ENCODE assay signal across 36 cellular contexts in the genomic region with DNA sequence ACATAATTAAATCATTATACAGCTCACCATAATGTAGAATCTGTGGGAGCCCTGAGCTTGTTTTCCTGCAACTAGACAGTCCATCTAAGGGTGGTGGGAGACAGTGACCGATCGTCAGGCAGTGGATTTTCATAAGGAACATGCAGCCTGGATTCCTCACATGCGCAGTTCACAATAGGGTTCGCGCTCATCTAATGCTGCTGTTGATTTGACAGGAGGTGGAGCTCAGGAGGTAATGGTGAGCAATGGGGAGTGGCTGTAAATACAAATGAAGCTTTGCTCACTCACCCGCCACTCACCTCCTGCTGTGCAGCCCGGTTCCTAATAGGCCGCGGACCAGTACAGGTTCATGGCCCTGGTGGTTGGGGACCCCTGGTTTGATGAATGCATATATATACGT.
"Had no signal": no experiment of that assay in that cellular context is flagged by ENCODE, and none has a peak within 500 bp of the region (broad histone marks: within the 10 kb centered on the region; RNA-seq: fewer than 3 reads in every experiment).

No MANE protein-coding gene starts in this region.

- ATAC-seq: activated CD4-positive, alpha-beta T cell treated with anti-CD3 and anti-CD28 coated beads for 36 hours; activated CD4-positive, CD25-positive, alpha-beta regulatory T cell treated with anti-CD3 and anti-CD28 coated beads, Interleukin-2, amount 50 U/mL, for 24 hours; activated CD8-positive, alpha-beta memory T cell treated with anti-CD3 and anti-CD28 coated beads, Interleukin-2, amount 10 ng/mL, durations not matched to agents 7 days and 5 days; activated CD8-positive, alpha-beta T cell treated with anti-CD3 and anti-CD28 coated beads, Interleukin-2, amount 10 ng/mL, durations not matched to agents 7 days and 5 days; activated naive CD8-positive, alpha-beta T cell treated with anti-CD3 and anti-CD28 coated beads, Interleukin-2, amount 50 U/mL, for 24 hours had no signal

- H3K27ac ChIP-seq: ascending aorta, cardiac muscle cell, VCaP had no signal

- H3K4me1 ChIP-seq: ascending aorta had no signal

- H3K9me3 ChIP-seq: ascending aorta had no signal

- H3K36me3 ChIP-seq: cardiac muscle cell had no signal

- DNase-seq: activated CD4-positive, alpha-beta memory T cell treated with anti-CD3 and anti-CD28 coated beads, Interleukin-2, amount 10 ng/mL, durations not matched to agents 7 days and 5 days; activated CD4-positive, alpha-beta T cell treated with anti-CD3 and anti-CD28 coated beads for 1 hour; activated CD4-positive, alpha-beta T cell treated with anti-CD3 and anti-CD28 coated beads for 36 hours; activated CD4-positive, alpha-beta T cell treated with anti-CD3 and anti-CD28 coated beads for 48 hours; activated CD4-positive, alpha-beta T cell treated with anti-CD3 and anti-CD28 coated beads, Interleukin-2, amount 10 ng/mL, durations not matched to agents 7 days and 5 days; activated CD4-positive, alpha-beta T cell treated with anti-CD3 and anti-CD28 coated beads, Interleukin-2, amount 50 U/mL, for 48 hours; activated CD4-positive, CD25-positive, alpha-beta regulatory T cell; activated CD8-positive, alpha-beta memory T cell treated with anti-CD3 and anti-CD28 coated beads for 24 hours; activated CD8-positive, alpha-beta memory T cell treated with anti-CD3 and anti-CD28 coated beads, Interleukin-2, amount 10 ng/mL, durations not matched to agents 7 days and 5 days; activated CD8-positive, alpha-beta memory T cell treated with anti-CD3 and anti-CD28 coated beads, Interleukin-2, amount 50 U/mL, for 48 hours; activated CD8-positive, alpha-beta T cell treated with anti-CD3 and anti-CD28 coated beads, Interleukin-2, amount 10 ng/mL, durations not matched to agents 7 days and 5 days; activated effector memory CD4-positive, alpha-beta T cell treated with Interleukin-2 at 50 U/mL for 16 hours; activated gamma-delta T cell; activated naive CD4-positive, alpha-beta T cell treated with anti-CD3 and anti-CD28 coated beads, Interleukin-2, amount 10 ng/mL, durations not matched to agents 7 days and 5 days; activated naive CD4-positive, alpha-beta T cell treated with Interleukin-2 at 50 U/mL for 16 hours; activated naive CD8-positive, alpha-beta T cell treated with anti-CD3 and anti-CD28 coated beads, Interleukin-2, amount 10 ng/mL, durations not matched to agents 7 days and 5 days; activated naive CD8-positive, alpha-beta T cell treated with anti-CD3 and anti-CD28 coated beads, Interleukin-2, amount 50 U/mL, for 24 hours; activated T-cell treated with anti-CD3 and anti-CD28 coated beads, Interleukin-2, amount 50 U/mL, for 24 hours; activated T-cell treated with anti-CD3 and anti-CD28 coated beads, Interleukin-2, amount 50 U/mL, for 48 hours; amygdala; anterior cingulate cortex; caudate nucleus; cerebellar nuclear complex; T-helper 2 cell; T-helper 9 cell had no signal

- H3K36me3 Mint-ChIP-seq: activated CD8-positive, alpha-beta memory T cell treated with anti-CD3 and anti-CD28 coated beads, Interleukin-2, amount 10 ng/mL, durations not matched to agents 7 days and 5 days; activated naive CD4-positive, alpha-beta T cell treated with anti-CD3 and anti-CD28 coated beads, Interleukin-2, amount 10 ng/mL, durations not matched to agents 7 days and 5 days; activated naive CD4-positive, alpha-beta T cell treated with anti-CD3 and anti-CD28 coated beads, Interleukin-2, amount 50 U/mL, for 24 hours; brain had no signal

- H3K9me3 Mint-ChIP-seq: activated CD4-positive, alpha-beta memory T cell treated with anti-CD3 and anti-CD28 coated beads, Interleukin-2, amount 10 ng/mL, durations not matched to agents 7 days and 5 days; activated CD4-positive, alpha-beta T cell treated with anti-CD3 and anti-CD28 coated beads, Interleukin-2, amount 10 ng/mL, durations not matched to agents 7 days and 5 days; activated naive CD4-positive, alpha-beta T cell treated with anti-CD3 and anti-CD28 coated beads, Interleukin-2, amount 10 ng/mL, durations not matched to agents 7 days and 5 days; activated naive CD4-positive, alpha-beta T cell treated with anti-CD3 and anti-CD28 coated beads, Interleukin-2, amount 50 U/mL, for 24 hours; activated naive CD8-positive, alpha-beta T cell treated with anti-CD3 and anti-CD28 coated beads, Interleukin-2, amount 10 ng/mL, durations not matched to agents 7 days and 5 days; activated naive CD8-positive, alpha-beta T cell treated with anti-CD3 and anti-CD28 coated beads, Interleukin-2, amount 50 U/mL, for 24 hours; activated T-cell treated with anti-CD3 and anti-CD28 coated beads, Interleukin-2, amount 50 U/mL, for 24 hours; activated T-helper 2 cell treated with anti-CD3 and anti-CD28 coated beads, Interferon-gamma antibody, Interleukin-2, Interleukin-4, amounts not matched to agents 10 μg/mL and 5 μg/mL and 100 μg/mL, durations not matched to agents 14 hours and 24 hours and 36 hours; central memory CD8-positive, alpha-beta T cell; T-helper 1 cell treated with Interleukin-12 subunit alpha and Interleukin-12 subunit beta and Interleukin-4 antibody, amounts not matched to agents 30 μg/mL and 1 μg/mL, for 36 hours; T-helper 2 cell treated with Interferon-gamma antibody and Interleukin-4, amounts not matched to agents 5 μg/mL and 100 μg/mL, for 36 hours had no signal

- H3K27me3 ChIP-seq: ascending aorta had no signal

- H3K4me3 Mint-ChIP-seq: activated CD4-positive, alpha-beta memory T cell treated with anti-CD3 and anti-CD28 coated beads, Interleukin-2, amount 10 ng/mL, durations not matched to agents 7 days and 5 days; activated CD4-positive, alpha-beta T cell treated with anti-CD3 and anti-CD28 coated beads for 36 hours; activated CD4-positive, alpha-beta T cell treated with anti-CD3 and anti-CD28 coated beads, Interleukin-2, amount 10 ng/mL, durations not matched to agents 7 days and 5 days; activated CD8-positive, alpha-beta memory T cell treated with anti-CD3 and anti-CD28 coated beads, Interleukin-2, amount 10 ng/mL, durations not matched to agents 7 days and 5 days; activated CD8-positive, alpha-beta T cell treated with anti-CD3 and anti-CD28 coated beads, Interleukin-2, amount 10 ng/mL, durations not matched to agents 7 days and 5 days; activated naive CD4-positive, alpha-beta T cell treated with anti-CD3 and anti-CD28 coated beads, Interleukin-2, amount 10 ng/mL, durations not matched to agents 7 days and 5 days; activated naive CD4-positive, alpha-beta T cell treated with anti-CD3 and anti-CD28 coated beads, Interleukin-2, amount 50 U/mL, for 24 hours; activated naive CD8-positive, alpha-beta T cell; activated naive CD8-positive, alpha-beta T cell treated with anti-CD3 and anti-CD28 coated beads, Interleukin-2, amount 10 ng/mL, durations not matched to agents 7 days and 5 days; activated naive CD8-positive, alpha-beta T cell treated with anti-CD3 and anti-CD28 coated beads, Interleukin-2, amount 50 U/mL, for 24 hours; activated T-cell treated with anti-CD3 and anti-CD28 coated beads, Interleukin-2, amount 50 U/mL, for 24 hours; brain; central memory CD8-positive, alpha-beta T cell; T-helper 1 cell treated with Interleukin-12 subunit alpha and Interleukin-12 subunit beta and Interleukin-4 antibody, amounts not matched to agents 30 μg/mL and 1 μg/mL, for 36 hours; T-helper 2 cell treated with Interferon-gamma antibody and Interleukin-4, amounts not matched to agents 5 μg/mL and 100 μg/mL, for 36 hours had no signal

- H3K4me1 Mint-ChIP-seq: activated CD4-positive, alpha-beta memory T cell treated with anti-CD3 and anti-CD28 coated beads, Interleukin-2, amount 10 ng/mL, durations not matched to agents 7 days and 5 days; activated naive CD4-positive, alpha-beta T cell treated with anti-CD3 and anti-CD28 coated beads, Interleukin-2, amount 50 U/mL, for 24 hours; activated naive CD8-positive, alpha-beta T cell treated with anti-CD3 and anti-CD28 coated beads, Interleukin-2, amount 50 U/mL, for 24 hours; central memory CD8-positive, alpha-beta T cell had no signal

- H3K27ac Mint-ChIP-seq: activated CD4-positive, alpha-beta memory T cell treated with anti-CD3 and anti-CD28 coated beads, Interleukin-2, amount 10 ng/mL, durations not matched to agents 7 days and 5 days; activated CD4-positive, alpha-beta T cell treated with anti-CD3 and anti-CD28 coated beads for 36 hours; activated CD4-positive, alpha-beta T cell treated with anti-CD3 and anti-CD28 coated beads, Interleukin-2, amount 10 ng/mL, durations not matched to agents 7 days and 5 days; activated CD8-positive, alpha-beta memory T cell treated with anti-CD3 and anti-CD28 coated beads, Interleukin-2, amount 10 ng/mL, durations not matched to agents 7 days and 5 days; activated CD8-positive, alpha-beta T cell treated with anti-CD3 and anti-CD28 coated beads, Interleukin-2, amount 10 ng/mL, durations not matched to agents 7 days and 5 days; activated naive CD4-positive, alpha-beta T cell treated with anti-CD3 and anti-CD28 coated beads, Interleukin-2, amount 10 ng/mL, durations not matched to agents 7 days and 5 days; activated naive CD4-positive, alpha-beta T cell treated with anti-CD3 and anti-CD28 coated beads, Interleukin-2, amount 50 U/mL, for 24 hours; activated naive CD8-positive, alpha-beta T cell; activated naive CD8-positive, alpha-beta T cell treated with anti-CD3 and anti-CD28 coated beads, Interleukin-2, amount 10 ng/mL, durations not matched to agents 7 days and 5 days; activated naive CD8-positive, alpha-beta T cell treated with anti-CD3 and anti-CD28 coated beads, Interleukin-2, amount 50 U/mL, for 24 hours; activated T-cell treated with anti-CD3 and anti-CD28 coated beads, Interleukin-2, amount 50 U/mL, for 24 hours; activated T-helper 2 cell treated with anti-CD3 and anti-CD28 coated beads, Interferon-gamma antibody, Interleukin-2, Interleukin-4, amounts not matched to agents 10 μg/mL and 5 μg/mL and 100 μg/mL, durations not matched to agents 14 hours and 24 hours and 36 hours; brain; T-helper 1 cell treated with Interleukin-12 subunit alpha and Interleukin-12 subunit beta and Interleukin-4 antibody, amounts not matched to agents 30 μg/mL and 1 μg/mL, for 36 hours; T-helper 2 cell treated with Interferon-gamma antibody and Interleukin-4, amounts not matched to agents 5 μg/mL and 100 μg/mL, for 36 hours had no signal

- H3K4me3 ChIP-seq: ascending aorta, cardiac muscle cell had no signal

- H3K27me3 Mint-ChIP-seq: activated naive CD8-positive, alpha-beta T cell; brain had no signal
